In the genomic region with DNA sequence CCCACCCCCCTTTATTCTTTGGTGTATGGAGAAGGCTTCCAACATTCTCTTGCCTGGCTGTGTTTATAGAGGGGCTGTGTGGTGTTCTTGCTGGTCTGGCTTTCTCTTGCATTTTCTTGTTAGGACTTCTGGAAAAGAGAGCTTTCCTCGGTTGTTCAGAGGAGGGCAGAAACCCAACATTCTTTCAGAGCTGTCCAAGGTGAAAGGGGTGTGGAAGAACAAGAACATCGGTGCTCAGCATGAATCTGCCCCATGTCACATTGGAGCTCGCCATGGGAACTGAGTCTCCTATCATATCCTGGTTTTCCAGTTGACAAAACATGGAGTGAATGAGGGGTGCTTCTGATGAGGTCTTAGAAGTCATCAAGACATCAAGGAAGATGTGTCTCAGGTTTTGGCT, we compare ENCODE assay signal across 19 cellular contexts.
A peak's percentile ranks its signal among the peaks of the same experiment; 100 is the strongest.
DNase-seq lines count a peak whose midpoint lies in the region; ATAC-seq and TF ChIP-seq lines count a peak whose summit lies in the region.
"Had no signal": no experiment of that assay in that cellular context is flagged by ENCODE, and none has a peak within 500 bp of the region (broad histone marks: within the 10 kb centered on the region; RNA-seq: fewer than 3 reads in every experiment).

No MANE protein-coding gene starts in this region.

- no peaks in the 10 kb centered on the region for H3K27me3 ChIP-seq in GM23338 (ENCODE audit: insufficient read depth)

- no peaks in the 10 kb centered on the region for H3K4me1 Mint-ChIP-seq in GM23338
- H3K4me1 Mint-ChIP-seq: CD4-positive, alpha-beta memory T cell had no signal

- H3K27me3 Mint-ChIP-seq in GM23338 (ENCODE audit: insufficient read depth, low read depth, poor library complexity): no peaks in the 10 kb centered on the region

- H3K9me3 ChIP-seq in HEK293 (ENCODE audit: control insufficient read depth, insufficient read depth, low read depth, low read length): no peaks in the 10 kb centered on the region
- H3K9me3 ChIP-seq: A549, HAP-1 had no signal

- H4K20me1 ChIP-seq in GM23338 (replicated peaks; ENCODE audit: insufficient read depth): no peaks in the 10 kb centered on the region

- peaks cover 13% of the 10 kb centered on the region; the same call in 1 of the 2 replicates for H3K9me2 ChIP-seq in GM23338 (ENCODE audit: insufficient read depth)

- no peaks in the 10 kb centered on the region for H3F3A ChIP-seq in GM23338 (replicated peaks; ENCODE audit: low read depth)

- H3K4me1 ChIP-seq in GM23338 (ENCODE audit: insufficient read depth) (no peaks in the 10 kb centered on the region), HEK293 (ENCODE audit: control insufficient read depth, insufficient read depth, low read length) (no peaks in the 10 kb centered on the region)
- H3K4me1 ChIP-seq: A549, HAP-1 had no signal

- H3K4me2 ChIP-seq in GM23338: no peak overlapping the region
- H3K4me2 ChIP-seq: A549 had no signal

- POLR2A ChIA-PET in HEK293 (lab: Yijun Ruan, JAX): no interaction called here

- ATAC-seq in GM23338 (no peak), GM18873 (IDR thresholded peaks at IDR 0.05; ENCODE audit: low FRiP score, unreplicated experiment) (no peak)
- ATAC-seq: A549 had no signal

- H2AFZ ChIP-seq in GM23338: no peak overlapping the region

- no peak overlapping the region for H3K27ac Mint-ChIP-seq in GM23338
- H3K27ac Mint-ChIP-seq: CD4-positive, alpha-beta memory T cell had no signal

- H3K4me3 Mint-ChIP-seq in GM23338: no peak overlapping the region
- H3K4me3 Mint-ChIP-seq: CD4-positive, alpha-beta memory T cell had no signal

- no peaks in the 10 kb centered on the region for H3K9me3 Mint-ChIP-seq in GM23338

- no peak for DNase-seq in GM23338 (ENCODE audit: low spot score)
- DNase-seq in iPS-NIHi7 (ENCODE audit: extremely low spot score): peak; percentile 12
- DNase-seq in Ammon's horn (ENCODE audit: low spot score): no peak
- no peak for DNase-seq in HuH-7 (ENCODE audit: low spot score)
- DNase-seq: 8988T; ACHN; AML-193; C1 segment of cervical spinal cord; Calu3; CD4-positive, alpha-beta memory T cell; COR-L47; DMS53; DMS79 treated with DMSO at 0.1 percent for 48 hours; GF-D8; GOT3 had no signal

- no peaks in the 10 kb centered on the region for H3K79me2 ChIP-seq in GM23338 (replicated peaks; ENCODE audit: insufficient read depth)

- no peaks in the 10 kb centered on the region for H3K36me3 Mint-ChIP-seq in GM23338 (ENCODE audit: low read depth)
- H3K36me3 Mint-ChIP-seq: CD4-positive, alpha-beta memory T cell had no signal

- H3K4me3 ChIP-seq in GM23338 (no peak overlapping the region), HEK293 (ENCODE audit: low read depth, low read length) (no peak overlapping the region)
- H3K4me3 ChIP-seq: A549, HAP-1 had no signal

- CTCF ChIA-PET in HEK293 (lab: Yijun Ruan, JAX): no interaction called here

- no peak overlapping the region for H3K27ac ChIP-seq in GM23338 (ENCODE audit: low read depth)
- H3K27ac ChIP-seq in HEK293 (ENCODE audit: extremely low read depth, low read depth, low read length): no peak overlapping the region
- H3K27ac ChIP-seq: A549 had no signal

- TF ChIP-seq CTCF in GM23338 (conservative IDR thresholded peaks at IDR 0.05; ENCODE audit: low read depth in 2 of 2) (no peak), HEK293 (tag by site-specific recombination; IDR thresholded peaks at IDR 0.05) (no peak)

- H3K36me3 ChIP-seq in GM23338 (ENCODE audit: insufficient read depth) (peaks cover 3% of the 10 kb centered on the region; the same call in 1 of the 2 replicates), HEK293 (ENCODE audit: control insufficient read depth in 2 of 2, insufficient read depth in 1 of 2, low read length in 2 of 2) (no peaks in the 10 kb centered on the region)
- H3K36me3 ChIP-seq: HAP-1 had no signal

TF ChIP-seq in GM23338, 12 proteins besides CTCF, POLR2A, EP300 and RAD21 (continues in another document):
- TF ChIP-seq CREB1 (CRISPR knock-in tag; IDR thresholded peaks at IDR 0.05; ENCODE audit: low read depth) (no peak), ZNF114 (CRISPR knock-in tag; IDR thresholded peaks at IDR 0.05) (no peak), ETS1 (IDR thresholded peaks at IDR 0.05) (no peak)

TF ChIP-seq in HEK293, 187 proteins besides CTCF, POLR2A, EP300 and RAD21:
- TF ChIP-seq ZBTB21 (tag by site-specific recombination; IDR thresholded peaks at IDR 0.05) (no peak), REST (tag by site-specific recombination; IDR thresholded peaks at IDR 0.05) (0 out of 2 replicates have a peak, but pooled peaks have one; percentile 16)
